In genomic region chr15:91930092-91930491, GRCh38 we compare ENCODE assay signal across 25 cellular contexts.
A peak's percentile ranks its signal among the peaks of the same experiment; 100 is the strongest.
DNase-seq lines count a peak whose midpoint lies in the region; ATAC-seq, FAIRE-seq and TF ChIP-seq lines count a peak whose summit lies in the region.
"Had no signal": no experiment of that assay in that cellular context is flagged by ENCODE, and none has a peak within 500 bp of the region (broad histone marks: within the 10 kb centered on the region; RNA-seq: fewer than 3 reads in every experiment).

No MANE protein-coding gene starts in this region.

- no peak overlapping the region for H3K27ac Mint-ChIP-seq in HFFc6

- H3K4me2 ChIP-seq in parathyroid adenoma (ENCODE audit: low read length): no peak overlapping the region
- H3K4me2 ChIP-seq: PC-9 had no signal

- ATAC-seq in Right ventricle myocardium inferior: peak; percentile 47
- ATAC-seq in HG03460 (IDR thresholded peaks at IDR 0.05; ENCODE audit: unreplicated experiment): no peak
- ATAC-seq: HCT116 had no signal

- peaks cover 8% of the 10 kb centered on the region for H3K9me3 ChIP-seq in left ventricle myocardium inferior (replicated peaks)
- H3K9me3 ChIP-seq in parathyroid adenoma (ENCODE audit: control insufficient read depth, low read length): no peaks in the 10 kb centered on the region
- H3K9me3 ChIP-seq: BE2C, MG63 had no signal

- H3K4me3 ChIP-seq in left ventricle myocardium inferior (no peak overlapping the region), parathyroid adenoma (ENCODE audit: low read depth, low read length) (no peak overlapping the region)
- H3K4me3 ChIP-seq: MG63, PC-9 had no signal

- H3K36me3 ChIP-seq in left ventricle myocardium inferior: no peaks in the 10 kb centered on the region
- no peaks in the 10 kb centered on the region for H3K36me3 ChIP-seq in parathyroid adenoma (ENCODE audit: control insufficient read depth, insufficient read depth, low read length)
- H3K36me3 ChIP-seq: BE2C, MG63 had no signal

- in situ Hi-C loops in GM13976 (cut with MboI; ENCODE audit: low sequenced_read_pairs, unreplicated experiment): no loop called here

- H3K27me3 ChIP-seq in left ventricle myocardium inferior (ENCODE audit: low read depth): no peaks in the 10 kb centered on the region
- no peaks in the 10 kb centered on the region for H3K27me3 ChIP-seq in parathyroid adenoma (ENCODE audit: control insufficient read depth, insufficient read depth, low read length)
- H3K27me3 ChIP-seq: BE2C, MG63 had no signal

- peaks cover 4% of the 10 kb centered on the region; the same call in 1 of the 2 replicates for H3K9me3 Mint-ChIP-seq in HFFc6

- H3K27ac ChIP-seq in left ventricle myocardium inferior (replicated peaks): peak overlapping the region; percentile 70
- H3K27ac ChIP-seq in parathyroid adenoma: peak overlapping the region; percentile 96
- H3K27ac ChIP-seq: PC-9 had no signal

- no peak for FAIRE-seq in frontal cortex (lab: Jason Lieb, UNC)
- FAIRE-seq: GM12892, GM19239 had no signal

- H3K4me1 Mint-ChIP-seq in HFFc6 (ENCODE audit: low read depth): no peaks in the 10 kb centered on the region

- no peak overlapping the region for H3K9ac ChIP-seq in parathyroid adenoma

- no peak overlapping the region for H2AFZ ChIP-seq in parathyroid adenoma
- H2AFZ ChIP-seq: PC-9 had no signal

- no peak overlapping the region for H3K4me3 Mint-ChIP-seq in HFFc6

- H3K79me2 ChIP-seq in parathyroid adenoma: peaks cover 21% of the 10 kb centered on the region

- TF ChIP-seq CTCF in left ventricle myocardium inferior (IDR thresholded peaks at IDR 0.05; ENCODE audit: borderline replicate concordance) (no peak), parathyroid adenoma (IDR thresholded peaks at IDR 0.05) (no peak), HFFc6 (IDR thresholded peaks at IDR 0.05) (no peak), GM13976 (IDR thresholded peaks at IDR 0.05; ENCODE audit: borderline replicate concordance, control extremely low read depth, extremely low read depth, insufficient read depth, missing control alignments) (no peak)

- H3K27me3 Mint-ChIP-seq in HFFc6 (ENCODE audit: insufficient read depth): no peaks in the 10 kb centered on the region; the same call in 1 of the 2 replicates

- DNase-seq in Right ventricle myocardium inferior (ENCODE audit: missing footprints) (no peak), cardiac septum (ENCODE audit: low spot score) (no peak), left ventricle myocardium inferior (no peak), HFFc6 (no peak), GM13976 (ENCODE audit: low spot score) (no peak), frontal cortex (ENCODE audit: low spot score in 2 of 2) (no peak)
- DNase-seq: 8988T, ACHN, DMS153, DND-41, KBM-7, MG63, NCI-H1105 treated with DMSO at 0.1 percent for 48 hours, NCI-H146, NCI-H2029, NCI-H446 treated with DMSO at 0.1 percent for 48 hours, NCI-H526 treated with DMSO at 0.1 percent for 48 hours, PC-9, SHP77 had no signal

- H3K4me1 ChIP-seq in left ventricle myocardium inferior (peaks cover 63% of the 10 kb centered on the region), parathyroid adenoma (peaks cover 61% of the 10 kb centered on the region)

- intact Hi-C loops in Right ventricle myocardium inferior (cut with DNase I) (no loop called here), cardiac septum (cut with DNase I) (no loop called here), left ventricle myocardium inferior (cut with micrococcal nuclease) (no loop called here)

- H3K36me3 Mint-ChIP-seq in HFFc6 (ENCODE audit: low read depth): no peaks in the 10 kb centered on the region
